ENCODE assay signal across 8 cellular contexts in genomic region chr3:12999147-13000140, GRCh38.
DNase-seq lines count a peak whose midpoint lies in the region; ATAC-seq, FAIRE-seq and TF ChIP-seq lines count a peak whose summit lies in the region.

No MANE protein-coding gene starts in this region.

- H3K18ac ChIP-seq in mesenchymal stem cell (ENCODE audit: low read depth in 1 of 2, low read length in 2 of 2): no peak overlapping the region

- H3K27ac ChIP-seq in astrocyte (ENCODE audit: low read depth, low read length): no peak overlapping the region
- peak overlapping the region; percentile 98 for H3K27ac ChIP-seq in neutrophil
- no peak overlapping the region for H3K27ac ChIP-seq in mesenchymal stem cell (ENCODE audit: low read length, poor library complexity, severe bottlenecking)

- peaks cover 12% of the 10 kb centered on the region for H3K4me1 Mint-ChIP-seq in astrocyte (ENCODE audit: low read depth, unreplicated experiment)

- no peak overlapping the region for H3K4me3 Mint-ChIP-seq in astrocyte (ENCODE audit: unreplicated experiment)

- H2AFZ ChIP-seq in astrocyte (ENCODE audit: low read depth, low read length): no peak overlapping the region
- no peak overlapping the region for H2AFZ ChIP-seq in mesenchymal stem cell (ENCODE audit: low read depth, low read length)

- no peak for TF ChIP-seq CTCF in astrocyte (IDR thresholded peaks at IDR 0.05; ENCODE audit: insufficient read depth, low read depth, low read length)
- peak; percentile 63 for TF ChIP-seq CTCF in neutrophil (IDR thresholded peaks at IDR 0.05)

- no peak overlapping the region for H4K8ac ChIP-seq in mesenchymal stem cell (ENCODE audit: low read length)

- H3K79me2 ChIP-seq in astrocyte (ENCODE audit: insufficient read depth, low read length): no peaks in the 10 kb centered on the region

- no peak overlapping the region for H3K27ac Mint-ChIP-seq in astrocyte (ENCODE audit: unreplicated experiment)

- H3K36me3 ChIP-seq in astrocyte (ENCODE audit: insufficient read depth, low read length): no peaks in the 10 kb centered on the region
- H3K36me3 ChIP-seq in neutrophil: peaks cover 51% of the 10 kb centered on the region
- peaks cover 0 to 4% of the 10 kb centered on the region in 2 experiments for H3K36me3 ChIP-seq in mesenchymal stem cell (ENCODE audit: control insufficient read depth in 1 of 2, insufficient read depth in 2 of 2, low read depth in 1 of 2, low read length in 2 of 2)

- peaks cover 6% of the 10 kb centered on the region for H3K79me1 ChIP-seq in mesenchymal stem cell (replicated peaks; ENCODE audit: low read length, poor library complexity, severe bottlenecking)

- no peak overlapping the region for H2BK12ac ChIP-seq in mesenchymal stem cell (ENCODE audit: low read length in 2 of 2)

- H4K91ac ChIP-seq in mesenchymal stem cell (ENCODE audit: low read length): no peak overlapping the region

- H3K27me3 Mint-ChIP-seq in astrocyte (ENCODE audit: low read depth, unreplicated experiment): peaks cover 5% of the 10 kb centered on the region

- 80% methylated on average over 13 of the region's 14 CpGs for WGBS in mesenchymal stem cell

- H3K23ac ChIP-seq in mesenchymal stem cell (ENCODE audit: low read length in 2 of 2): no peak overlapping the region

- H2BK15ac ChIP-seq in mesenchymal stem cell (ENCODE audit: low read depth, poor library complexity, severe bottlenecking): no peak overlapping the region

- no peak overlapping the region for H3K4ac ChIP-seq in mesenchymal stem cell (ENCODE audit: low read depth in 1 of 2, low read length in 2 of 2)

- FAIRE-seq in astrocyte (lab: Jason Lieb, UNC): no peak

- H3K9ac ChIP-seq in astrocyte (ENCODE audit: low read length): no peak overlapping the region
- H3K9ac ChIP-seq in mesenchymal stem cell (ENCODE audit: low read length): no peak overlapping the region

- no peak overlapping the region for H2BK120ac ChIP-seq in mesenchymal stem cell (ENCODE audit: low read depth, low read length)

- H3K9me3 ChIP-seq in astrocyte (ENCODE audit: insufficient read depth, low read depth, low read length): no peaks in the 10 kb centered on the region
- H3K9me3 ChIP-seq in neutrophil: no peaks in the 10 kb centered on the region
- H3K9me3 ChIP-seq in mesenchymal stem cell (ENCODE audit: control insufficient read depth, low read length): no peaks in the 10 kb centered on the region

- H3K4me3 ChIP-seq in astrocyte (ENCODE audit: insufficient read depth, low read depth, low read length) (no peak overlapping the region), neutrophil (ENCODE audit: low read depth in 1 of 2, low read length in 1 of 2) (peak overlapping the region; percentile 32 to 83), mesenchymal stem cell (ENCODE audit: insufficient read depth in 1 of 2, low read depth in 1 of 2, low read length in 2 of 2) (no peak overlapping the region)

- H3K14ac ChIP-seq in mesenchymal stem cell (ENCODE audit: low read length in 2 of 2): no peak overlapping the region

- H3K27me3 ChIP-seq in astrocyte (ENCODE audit: insufficient read depth, low read length): no peaks in the 10 kb centered on the region
- H3K27me3 ChIP-seq in neutrophil: no peaks in the 10 kb centered on the region
- no peaks in the 10 kb centered on the region for H3K27me3 ChIP-seq in mesenchymal stem cell (ENCODE audit: control insufficient read depth in 1 of 2, insufficient read depth in 1 of 2, low read length in 2 of 2)

- H4K20me1 ChIP-seq in astrocyte (ENCODE audit: insufficient read depth, low read length): peaks cover 3% of the 10 kb centered on the region

- no peak overlapping the region for H2AK5ac ChIP-seq in mesenchymal stem cell (ENCODE audit: low read length, severe bottlenecking)

- H3K4me1 ChIP-seq in astrocyte (ENCODE audit: insufficient read depth, low read length) (peaks cover 9% of the 10 kb centered on the region), neutrophil (ENCODE audit: control insufficient read depth in 1 of 2, insufficient read depth in 1 of 2, low read depth in 1 of 2, low read length in 1 of 2) (peaks cover 97 to 98% of the 10 kb centered on the region in 2 experiments), mesenchymal stem cell (ENCODE audit: control insufficient read depth, insufficient read depth, low read depth, low read length) (peaks cover 9% of the 10 kb centered on the region)

- no peak for DNase-seq in astrocyte (ENCODE audit: low read depth)
- no peak for DNase-seq in foreskin melanocyte
- DNase-seq in COLO829 (ENCODE audit: low spot score): no peak
- no peak for DNase-seq in mesenchymal stem cell
- no peak for DNase-seq in cortex of kidney (lab: John Stamatoyannopoulos, UW)

- peak; percentile 35 for ATAC-seq in GM19397 (IDR thresholded peaks at IDR 0.05; ENCODE audit: unreplicated experiment)
- peak; percentile 32 for ATAC-seq in HG03469 (IDR thresholded peaks at IDR 0.05; ENCODE audit: unreplicated experiment)

- H3K4me2 ChIP-seq in astrocyte (ENCODE audit: low read length) (peak overlapping the region; percentile 11), mesenchymal stem cell (ENCODE audit: low read length, poor library complexity, severe bottlenecking) (no peak overlapping the region)

- H3K9me3 Mint-ChIP-seq in astrocyte (ENCODE audit: unreplicated experiment): no peaks in the 10 kb centered on the region

- no peaks in the 10 kb centered on the region for H3K36me3 Mint-ChIP-seq in astrocyte (ENCODE audit: low read depth, unreplicated experiment)

- H2BK5ac ChIP-seq in mesenchymal stem cell (ENCODE audit: low read depth, low read length, poor library complexity, severe bottlenecking): no peak overlapping the region

Comparison
In these comparisons a context has a peak if more than half of its experiments do, and no peak if none do; other contexts are left out.
1. H3K4me3 ChIP-seq: peak in neutrophil (2 of 2); none in astrocyte (single experiment) and mesenchymal stem cell (0 of 2).